17 cellular contexts compared by ENCODE assay signal in genomic region chr2:161708350-161708974, GRCh38.
DNase-seq lines count a peak whose midpoint lies in the region; ATAC-seq lines count a peak whose summit lies in the region.
"Had no signal": no experiment of that assay in that cellular context is flagged by ENCODE, and none has a peak within 500 bp of the region (broad histone marks: within the 10 kb centered on the region; RNA-seq: fewer than 3 reads in every experiment).

No MANE protein-coding gene starts in this region.

- H3K4me1 Mint-ChIP-seq in stimulated activated naive CD8-positive, alpha-beta T cell treated with anti-CD3 and anti-CD28 coated beads, Interleukin-15, Interleukin-2, amounts not matched to agents 100 ng/mL and 50 ng/mL, for 24 hours (ENCODE audit: low read depth): peaks cover 16% of the 10 kb centered on the region
- H3K4me1 Mint-ChIP-seq in activated T-helper 1 cell treated with anti-CD3 and anti-CD28 coated beads, Interleukin-12 subunit alpha, Interleukin-12 subunit beta, Interleukin-2, Interleukin-4 antibody, amounts not matched to agents 30 ng/mL and 10 ng/mL and 1 ng/mL, durations not matched to agents 14 hours and 24 hours and 36 hours (ENCODE audit: low read depth): peaks cover 10% of the 10 kb centered on the region

- no peak for ATAC-seq in stimulated activated naive CD8-positive, alpha-beta T cell treated with anti-CD3 and anti-CD28 coated beads, Interleukin-15, Interleukin-2, amounts not matched to agents 100 U/mL and 50 U/mL, for 24 hours
- ATAC-seq in HG03432 (IDR thresholded peaks at IDR 0.05; ENCODE audit: unreplicated experiment): peak; percentile 40
- no peak for ATAC-seq in GM21717 (IDR thresholded peaks at IDR 0.05; ENCODE audit: unreplicated experiment)
- no peak for ATAC-seq in HG03469 (IDR thresholded peaks at IDR 0.05; ENCODE audit: unreplicated experiment)

- DNase-seq in stimulated activated naive CD8-positive, alpha-beta T cell treated with anti-CD3 and anti-CD28 coated beads, Interleukin-15, Interleukin-2, amounts not matched to agents 100 U/mL and 50 U/mL, for 24 hours: no peak
- DNase-seq in activated T-helper 1 cell treated with anti-CD3 and anti-CD28 coated beads, Interleukin-12 subunit alpha, Interleukin-12 subunit beta, Interleukin-2, Interleukin-4 antibody, amounts not matched to agents 30 ng/mL and 10 ng/mL and 1 ng/mL, durations not matched to agents 14 hours and 24 hours and 36 hours (ENCODE audit: low spot score): no peak
- peak; percentile 16 for DNase-seq in superior temporal gyrus (ENCODE audit: extremely low spot score)
- no peak for DNase-seq in activated CD8-positive, alpha-beta memory T cell treated with anti-CD3 and anti-CD28 coated beads, Interleukin-2, amount 50 U/mL, for 4 hours
- DNase-seq: activated effector memory CD4-positive, alpha-beta T cell treated with anti-CD3 and anti-CD28 coated beads, Interleukin-2, amount 50 U/mL, for 16 hours; amniotic stem cell; Caco-2; head of caudate nucleus; NCI-H1436; stimulated activated CD4-positive, alpha-beta T cell treated with anti-CD3 and anti-CD28 coated beads, Interleukin-2, amount 100 ng/mL, for 48 hours; substantia nigra; SW 1271 had no signal

- H3K27ac Mint-ChIP-seq in stimulated activated naive CD8-positive, alpha-beta T cell treated with anti-CD3 and anti-CD28 coated beads, Interleukin-15, Interleukin-2, amounts not matched to agents 100 ng/mL and 50 ng/mL, for 24 hours: peak overlapping the region; percentile 9
- H3K27ac Mint-ChIP-seq in activated T-helper 1 cell treated with anti-CD3 and anti-CD28 coated beads, Interleukin-12 subunit alpha, Interleukin-12 subunit beta, Interleukin-2, Interleukin-4 antibody, amounts not matched to agents 30 ng/mL and 10 ng/mL and 1 ng/mL, durations not matched to agents 14 hours and 24 hours and 36 hours: peak overlapping the region; percentile 21

- peaks cover 4% of the 10 kb centered on the region for H3K27me3 Mint-ChIP-seq in stimulated activated naive CD8-positive, alpha-beta T cell treated with anti-CD3 and anti-CD28 coated beads, Interleukin-15, Interleukin-2, amounts not matched to agents 100 ng/mL and 50 ng/mL, for 24 hours
- peaks cover 32% of the 10 kb centered on the region for H3K27me3 Mint-ChIP-seq in activated T-helper 1 cell treated with anti-CD3 and anti-CD28 coated beads, Interleukin-12 subunit alpha, Interleukin-12 subunit beta, Interleukin-2, Interleukin-4 antibody, amounts not matched to agents 30 ng/mL and 10 ng/mL and 1 ng/mL, durations not matched to agents 14 hours and 24 hours and 36 hours (ENCODE audit: insufficient read depth)
- H3K27me3 Mint-ChIP-seq: central memory CD8-positive, alpha-beta T cell had no signal

- H3K36me3 Mint-ChIP-seq in stimulated activated naive CD8-positive, alpha-beta T cell treated with anti-CD3 and anti-CD28 coated beads, Interleukin-15, Interleukin-2, amounts not matched to agents 100 ng/mL and 50 ng/mL, for 24 hours (ENCODE audit: low read depth): no peaks in the 10 kb centered on the region
- H3K36me3 Mint-ChIP-seq in activated T-helper 1 cell treated with anti-CD3 and anti-CD28 coated beads, Interleukin-12 subunit alpha, Interleukin-12 subunit beta, Interleukin-2, Interleukin-4 antibody, amounts not matched to agents 30 ng/mL and 10 ng/mL and 1 ng/mL, durations not matched to agents 14 hours and 24 hours and 36 hours (ENCODE audit: low read depth): no peaks in the 10 kb centered on the region

- no peaks in the 10 kb centered on the region for H3K9me3 Mint-ChIP-seq in stimulated activated naive CD8-positive, alpha-beta T cell treated with anti-CD3 and anti-CD28 coated beads, Interleukin-15, Interleukin-2, amounts not matched to agents 100 ng/mL and 50 ng/mL, for 24 hours
- no peaks in the 10 kb centered on the region for H3K9me3 Mint-ChIP-seq in activated T-helper 1 cell treated with anti-CD3 and anti-CD28 coated beads, Interleukin-12 subunit alpha, Interleukin-12 subunit beta, Interleukin-2, Interleukin-4 antibody, amounts not matched to agents 30 ng/mL and 10 ng/mL and 1 ng/mL, durations not matched to agents 14 hours and 24 hours and 36 hours
- H3K9me3 Mint-ChIP-seq: central memory CD8-positive, alpha-beta T cell had no signal

- peak overlapping the region; percentile 40 for H3K4me3 Mint-ChIP-seq in stimulated activated naive CD8-positive, alpha-beta T cell treated with anti-CD3 and anti-CD28 coated beads, Interleukin-15, Interleukin-2, amounts not matched to agents 100 ng/mL and 50 ng/mL, for 24 hours
- H3K4me3 Mint-ChIP-seq in activated T-helper 1 cell treated with anti-CD3 and anti-CD28 coated beads, Interleukin-12 subunit alpha, Interleukin-12 subunit beta, Interleukin-2, Interleukin-4 antibody, amounts not matched to agents 30 ng/mL and 10 ng/mL and 1 ng/mL, durations not matched to agents 14 hours and 24 hours and 36 hours: no peak overlapping the region
- H3K4me3 Mint-ChIP-seq: central memory CD8-positive, alpha-beta T cell had no signal

- intact Hi-C loops in activated T-helper 1 cell treated with anti-CD3 and anti-CD28 coated beads, Interleukin-12 subunit alpha, Interleukin-12 subunit beta, Interleukin-2, Interleukin-4 antibody, amounts not matched to agents 30 ng/mL and 10 ng/mL and 1 ng/mL, durations not matched to agents 14 hours and 24 hours and 36 hours (cut with micrococcal nuclease): no loop called here
